Comparison of ENCODE assay signal across 26 cellular contexts in the genomic region with DNA sequence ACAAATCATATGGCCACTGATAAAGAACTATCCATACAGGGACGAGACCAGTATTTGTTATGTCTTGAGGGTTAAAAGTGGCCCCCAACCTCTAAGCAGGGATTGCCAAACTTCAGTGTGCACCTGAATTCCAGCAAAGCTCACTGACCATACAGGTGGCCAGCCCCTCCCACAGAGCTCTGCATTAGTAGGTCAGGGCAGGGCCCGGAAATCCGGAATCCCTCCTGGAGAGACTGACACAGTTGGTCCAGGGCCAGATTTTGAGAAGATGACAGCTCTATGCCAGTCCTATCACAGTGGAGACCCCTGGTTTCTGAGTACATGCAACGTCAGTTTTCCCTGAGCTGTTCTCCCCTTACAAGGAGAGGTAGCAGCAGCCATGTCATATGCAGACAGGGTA. TPM values are rescaled to one million over a fixed set of nuclear protein-coding genes. Genes with fewer than 3 reads are reported as not detected.
"Had no signal": no experiment of that assay in that cellular context is flagged by ENCODE, and none has a peak within 500 bp of the region (broad histone marks: within the 10 kb centered on the region; RNA-seq: fewer than 3 reads in every experiment).

No MANE protein-coding gene starts in this region.

- H3K4me3 Mint-ChIP-seq: activated naive CD4-positive, alpha-beta T cell treated with anti-CD3 and anti-CD28 coated beads, Interleukin-2, amount 10 ng/mL, durations not matched to agents 7 days and 5 days; activated T-helper 1 cell treated with anti-CD3 and anti-CD28 coated beads, Interleukin-12 subunit alpha, Interleukin-12 subunit beta, Interleukin-2, Interleukin-4 antibody, amounts not matched to agents 30 ng/mL and 10 ng/mL and 1 ng/mL, durations not matched to agents 14 hours and 24 hours and 36 hours; central memory CD8-positive, alpha-beta T cell; mesothelial cell of epicardium; naive thymus-derived CD8-positive, alpha-beta T cell; neural crest cell; T-helper 1 cell treated with Interleukin-12 subunit alpha and Interleukin-12 subunit beta and Interleukin-4 antibody, amounts not matched to agents 30 μg/mL and 1 μg/mL, for 36 hours had no signal

- H3K27ac ChIP-seq: dorsolateral prefrontal cortex, gastrocnemius medialis, thoracic aorta, vagina had no signal

- H3K4me1 Mint-ChIP-seq: activated naive CD4-positive, alpha-beta T cell treated with anti-CD3 and anti-CD28 coated beads, Interleukin-2, amount 10 ng/mL, durations not matched to agents 7 days and 5 days; neural crest cell had no signal

- H3K27ac Mint-ChIP-seq: activated naive CD4-positive, alpha-beta T cell treated with anti-CD3 and anti-CD28 coated beads, Interleukin-2, amount 10 ng/mL, durations not matched to agents 7 days and 5 days; activated T-helper 1 cell treated with anti-CD3 and anti-CD28 coated beads, Interleukin-12 subunit alpha, Interleukin-12 subunit beta, Interleukin-2, Interleukin-4 antibody, amounts not matched to agents 30 ng/mL and 10 ng/mL and 1 ng/mL, durations not matched to agents 14 hours and 24 hours and 36 hours; mesothelial cell of epicardium; naive thymus-derived CD8-positive, alpha-beta T cell; T-helper 1 cell treated with Interleukin-12 subunit alpha and Interleukin-12 subunit beta and Interleukin-4 antibody, amounts not matched to agents 30 μg/mL and 1 μg/mL, for 36 hours had no signal

- H3K36me3 ChIP-seq: colonic mucosa, gastrocnemius medialis, thoracic aorta, vagina had no signal

- DNase-seq: activated CD4-positive, alpha-beta T cell treated with anti-CD3 and anti-CD28 coated beads for 48 hours; activated CD4-positive, alpha-beta T cell treated with anti-CD3 and anti-CD28 coated beads, Interleukin-2, amount 50 U/mL, for 48 hours; activated CD8-positive, alpha-beta memory T cell treated with anti-CD3 and anti-CD28 coated beads for 24 hours; activated gamma-delta T cell; activated naive CD4-positive, alpha-beta T cell treated with anti-CD3 and anti-CD28 coated beads, Interleukin-2, amount 10 ng/mL, durations not matched to agents 7 days and 5 days; amniotic stem cell; colonic mucosa; effector memory CD4-positive, alpha-beta T cell; erythroblast; gastrocnemius medialis; glutamatergic neuron; mammary epithelial cell; naive thymus-derived CD8-positive, alpha-beta T cell; right cardiac atrium; stimulated activated CD4-positive, alpha-beta T cell treated with anti-CD3 and anti-CD28 coated beads, Interleukin-2, amount 100 ng/mL, for 48 hours; stimulated activated naive CD8-positive, alpha-beta T cell treated with anti-CD3 and anti-CD28 coated beads, Interleukin-15, Interleukin-2, amounts not matched to agents 100 U/mL and 50 U/mL, for 24 hours; T-helper 9 cell; trophoblast cell had no signal

- H3K9me3 ChIP-seq: colonic mucosa, gastrocnemius medialis, thoracic aorta, vagina had no signal

- H3K4me3 ChIP-seq: colonic mucosa, dorsolateral prefrontal cortex, gastrocnemius medialis, thoracic aorta, vagina had no signal

- ATAC-seq: gastrocnemius medialis; naive thymus-derived CD8-positive, alpha-beta T cell; right cardiac atrium; stimulated activated naive CD8-positive, alpha-beta T cell treated with anti-CD3 and anti-CD28 coated beads, Interleukin-15, Interleukin-2, amounts not matched to agents 100 U/mL and 50 U/mL, for 24 hours had no signal

- H3K27me3 ChIP-seq: colonic mucosa, dorsolateral prefrontal cortex, gastrocnemius medialis, vagina had no signal

- H3K27me3 Mint-ChIP-seq: central memory CD8-positive, alpha-beta T cell; naive thymus-derived CD8-positive, alpha-beta T cell had no signal

- H3K9me3 Mint-ChIP-seq: activated naive CD4-positive, alpha-beta T cell treated with anti-CD3 and anti-CD28 coated beads, Interleukin-2, amount 10 ng/mL, durations not matched to agents 7 days and 5 days; activated T-helper 1 cell treated with anti-CD3 and anti-CD28 coated beads, Interleukin-12 subunit alpha, Interleukin-12 subunit beta, Interleukin-2, Interleukin-4 antibody, amounts not matched to agents 30 ng/mL and 10 ng/mL and 1 ng/mL, durations not matched to agents 14 hours and 24 hours and 36 hours; central memory CD8-positive, alpha-beta T cell; mesothelial cell of epicardium; naive thymus-derived CD8-positive, alpha-beta T cell; neural crest cell; T-helper 1 cell treated with Interleukin-12 subunit alpha and Interleukin-12 subunit beta and Interleukin-4 antibody, amounts not matched to agents 30 μg/mL and 1 μg/mL, for 36 hours had no signal

RNA-seq across cellular contexts. Expression of gene CD5, which starts 38.1 kb away (rescaled TPM):
- total RNA-seq: mammary epithelial cell, mesothelial cell of epicardium, neural crest cell had no signal
- polyA plus RNA-seq: mammary epithelial cell had no signal
